In the genomic region with DNA sequence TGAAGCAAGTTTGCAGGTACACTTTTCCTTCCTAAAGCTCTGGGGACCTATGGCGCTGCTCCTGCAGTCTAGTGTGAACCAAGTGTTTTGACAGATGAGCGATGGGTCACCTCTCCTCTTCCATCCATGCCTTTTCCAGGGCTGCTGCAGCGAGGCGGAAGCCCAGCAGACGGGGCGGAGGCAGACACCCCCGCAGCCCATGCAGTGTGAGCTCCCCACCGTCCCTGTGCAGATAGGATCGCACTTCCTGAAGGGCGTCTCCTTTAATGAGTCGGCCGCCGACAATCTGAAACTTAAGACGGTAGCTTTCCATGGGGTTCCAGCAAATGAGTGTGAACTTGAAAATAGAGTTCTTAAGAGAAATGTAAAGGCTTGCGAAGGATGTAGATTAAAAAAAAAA, we compare ENCODE assay signal across 1 cellular context.
TF ChIP-seq lines count a peak whose summit lies in the region.

No MANE protein-coding gene starts in this region.

TF ChIP-seq in K562, 482 proteins besides CTCF, POLR2A, EP300 and RAD21 (continued from another document and continues in another):
- TF ChIP-seq, protein P1, sequence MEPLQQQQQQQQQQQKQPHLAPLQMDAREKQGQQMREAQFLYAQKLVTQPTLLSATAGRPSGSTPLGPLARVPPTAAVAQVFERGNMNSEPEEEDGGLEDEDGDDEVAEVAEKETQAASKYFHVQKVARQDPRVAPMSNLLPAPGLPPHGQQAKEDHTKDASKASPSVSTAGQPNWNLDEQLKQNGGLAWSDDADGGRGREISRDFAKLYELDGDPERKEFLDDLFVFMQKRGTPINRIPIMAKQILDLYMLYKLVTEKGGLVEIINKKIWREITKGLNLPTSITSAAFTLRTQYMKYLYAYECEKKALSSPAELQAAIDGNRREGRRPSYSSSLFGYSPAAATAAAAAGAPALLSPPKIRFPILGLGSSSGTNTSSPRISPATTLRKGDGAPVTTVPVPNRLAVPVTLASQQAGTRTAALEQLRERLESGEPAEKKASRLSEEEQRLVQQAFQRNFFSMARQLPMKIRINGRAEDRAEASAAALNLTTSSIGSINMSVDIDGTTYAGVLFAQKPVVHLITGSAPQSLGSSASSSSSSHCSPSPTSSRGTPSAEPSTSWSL (CRISPR knock-in tag; IDR thresholded peaks at IDR 0.05; ENCODE audit: borderline replicate concordance), result no peak
- no peak for TF ChIP-seq CSDE1 (IDR thresholded peaks at IDR 0.05)
- TF ChIP-seq, protein P2, sequence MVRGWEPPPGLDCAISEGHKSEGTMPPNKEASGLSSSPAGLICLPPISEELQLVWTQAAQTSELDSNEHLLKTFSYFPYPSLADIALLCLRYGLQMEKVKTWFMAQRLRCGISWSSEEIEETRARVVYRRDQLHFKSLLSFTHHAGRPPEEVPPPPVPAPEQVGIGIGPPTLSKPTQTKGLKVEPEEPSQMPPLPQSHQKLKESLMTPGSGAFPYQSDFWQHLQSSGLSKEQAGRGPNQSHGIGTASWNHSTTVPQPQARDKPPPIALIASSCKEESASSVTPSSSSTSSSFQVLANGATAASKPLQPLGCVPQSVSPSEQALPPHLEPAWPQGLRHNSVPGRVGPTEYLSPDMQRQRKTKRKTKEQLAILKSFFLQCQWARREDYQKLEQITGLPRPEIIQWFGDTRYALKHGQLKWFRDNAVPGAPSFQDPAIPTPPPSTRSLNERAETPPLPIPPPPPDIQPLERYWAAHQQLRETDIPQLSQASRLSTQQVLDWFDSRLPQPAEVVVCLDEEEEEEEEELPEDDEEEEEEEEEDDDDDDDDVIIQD (CRISPR knock-in tag; IDR thresholded peaks at IDR 0.05), result no peak
- TF ChIP-seq, protein P3, sequence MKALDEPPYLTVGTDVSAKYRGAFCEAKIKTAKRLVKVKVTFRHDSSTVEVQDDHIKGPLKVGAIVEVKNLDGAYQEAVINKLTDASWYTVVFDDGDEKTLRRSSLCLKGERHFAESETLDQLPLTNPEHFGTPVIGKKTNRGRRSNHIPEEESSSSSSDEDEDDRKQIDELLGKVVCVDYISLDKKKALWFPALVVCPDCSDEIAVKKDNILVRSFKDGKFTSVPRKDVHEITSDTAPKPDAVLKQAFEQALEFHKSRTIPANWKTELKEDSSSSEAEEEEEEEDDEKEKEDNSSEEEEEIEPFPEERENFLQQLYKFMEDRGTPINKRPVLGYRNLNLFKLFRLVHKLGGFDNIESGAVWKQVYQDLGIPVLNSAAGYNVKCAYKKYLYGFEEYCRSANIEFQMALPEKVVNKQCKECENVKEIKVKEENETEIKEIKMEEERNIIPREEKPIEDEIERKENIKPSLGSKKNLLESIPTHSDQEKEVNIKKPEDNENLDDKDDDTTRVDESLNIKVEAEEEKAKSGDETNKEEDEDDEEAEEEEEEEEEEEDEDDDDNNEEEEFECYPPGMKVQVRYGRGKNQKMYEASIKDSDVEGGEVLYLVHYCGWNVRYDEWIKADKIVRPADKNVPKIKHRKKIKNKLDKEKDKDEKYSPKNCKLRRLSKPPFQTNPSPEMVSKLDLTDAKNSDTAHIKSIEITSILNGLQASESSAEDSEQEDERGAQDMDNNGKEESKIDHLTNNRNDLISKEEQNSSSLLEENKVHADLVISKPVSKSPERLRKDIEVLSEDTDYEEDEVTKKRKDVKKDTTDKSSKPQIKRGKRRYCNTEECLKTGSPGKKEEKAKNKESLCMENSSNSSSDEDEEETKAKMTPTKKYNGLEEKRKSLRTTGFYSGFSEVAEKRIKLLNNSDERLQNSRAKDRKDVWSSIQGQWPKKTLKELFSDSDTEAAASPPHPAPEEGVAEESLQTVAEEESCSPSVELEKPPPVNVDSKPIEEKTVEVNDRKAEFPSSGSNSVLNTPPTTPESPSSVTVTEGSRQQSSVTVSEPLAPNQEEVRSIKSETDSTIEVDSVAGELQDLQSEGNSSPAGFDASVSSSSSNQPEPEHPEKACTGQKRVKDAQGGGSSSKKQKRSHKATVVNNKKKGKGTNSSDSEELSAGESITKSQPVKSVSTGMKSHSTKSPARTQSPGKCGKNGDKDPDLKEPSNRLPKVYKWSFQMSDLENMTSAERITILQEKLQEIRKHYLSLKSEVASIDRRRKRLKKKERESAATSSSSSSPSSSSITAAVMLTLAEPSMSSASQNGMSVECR (CRISPR knock-in tag; IDR thresholded peaks at IDR 0.05), result no peak
- TF ChIP-seq RBM14 (IDR thresholded peaks at IDR 0.05; ENCODE audit: borderline replicate concordance, insufficient read depth, low read depth, low read length), result no peak
- TF ChIP-seq, protein P4, sequence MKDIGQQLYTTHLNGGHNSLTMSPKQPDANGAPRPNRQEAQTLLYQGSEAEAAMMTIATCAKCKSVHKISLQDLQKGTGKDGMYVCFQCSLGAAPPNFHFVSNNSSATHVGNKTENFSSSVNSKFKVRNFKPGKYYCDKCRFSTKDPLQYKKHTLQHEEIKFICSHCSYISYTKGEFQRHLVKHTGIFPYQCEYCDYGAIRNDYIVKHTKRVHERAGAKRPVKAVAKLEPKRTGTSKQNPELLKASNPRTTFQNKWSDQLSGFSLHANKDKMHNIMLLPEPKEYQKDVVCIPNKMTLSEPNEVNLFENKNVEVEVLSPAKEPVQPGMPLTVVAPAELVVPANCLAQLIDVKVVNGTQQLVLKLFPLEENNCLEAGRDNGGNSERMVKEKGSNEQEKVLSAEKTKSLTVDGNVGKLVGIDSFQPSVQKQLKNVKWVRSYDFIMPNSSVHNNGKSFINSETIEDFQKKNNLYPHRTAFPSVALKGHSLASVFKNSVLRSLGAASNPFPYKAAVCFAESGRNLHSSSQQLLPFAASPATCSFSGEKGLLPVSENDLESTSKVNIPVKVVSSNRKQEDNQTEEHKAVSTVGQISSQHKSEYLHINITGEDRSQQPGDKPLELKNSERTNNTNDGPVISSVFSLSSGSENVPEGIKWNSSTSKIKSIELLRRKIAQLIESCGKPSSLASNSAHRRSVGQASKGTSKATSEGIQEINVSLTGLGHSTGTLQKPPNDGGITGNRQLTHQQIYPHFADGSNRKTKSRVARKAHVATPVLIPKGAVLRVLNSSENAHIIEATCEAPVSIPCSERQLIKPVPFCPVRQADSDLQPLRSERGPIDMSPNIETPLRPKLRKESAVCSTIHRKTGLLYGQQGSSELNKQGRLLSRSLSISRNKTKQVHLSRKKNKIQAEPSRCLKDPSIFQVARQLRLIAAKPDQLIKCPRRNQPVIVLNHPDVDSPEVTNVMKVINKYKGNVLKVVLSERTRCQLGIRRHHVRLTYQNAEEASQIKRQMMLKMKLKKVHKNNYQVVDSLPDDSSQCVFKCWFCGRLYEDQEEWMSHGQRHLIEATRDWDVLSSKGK (CRISPR knock-in tag; IDR thresholded peaks at IDR 0.05), result no peak
- TF ChIP-seq HDAC3 (IDR thresholded peaks at IDR 0.05; ENCODE audit: borderline replicate concordance, partially characterized antibody), result peak; percentile 71
- TF ChIP-seq, protein P5, sequence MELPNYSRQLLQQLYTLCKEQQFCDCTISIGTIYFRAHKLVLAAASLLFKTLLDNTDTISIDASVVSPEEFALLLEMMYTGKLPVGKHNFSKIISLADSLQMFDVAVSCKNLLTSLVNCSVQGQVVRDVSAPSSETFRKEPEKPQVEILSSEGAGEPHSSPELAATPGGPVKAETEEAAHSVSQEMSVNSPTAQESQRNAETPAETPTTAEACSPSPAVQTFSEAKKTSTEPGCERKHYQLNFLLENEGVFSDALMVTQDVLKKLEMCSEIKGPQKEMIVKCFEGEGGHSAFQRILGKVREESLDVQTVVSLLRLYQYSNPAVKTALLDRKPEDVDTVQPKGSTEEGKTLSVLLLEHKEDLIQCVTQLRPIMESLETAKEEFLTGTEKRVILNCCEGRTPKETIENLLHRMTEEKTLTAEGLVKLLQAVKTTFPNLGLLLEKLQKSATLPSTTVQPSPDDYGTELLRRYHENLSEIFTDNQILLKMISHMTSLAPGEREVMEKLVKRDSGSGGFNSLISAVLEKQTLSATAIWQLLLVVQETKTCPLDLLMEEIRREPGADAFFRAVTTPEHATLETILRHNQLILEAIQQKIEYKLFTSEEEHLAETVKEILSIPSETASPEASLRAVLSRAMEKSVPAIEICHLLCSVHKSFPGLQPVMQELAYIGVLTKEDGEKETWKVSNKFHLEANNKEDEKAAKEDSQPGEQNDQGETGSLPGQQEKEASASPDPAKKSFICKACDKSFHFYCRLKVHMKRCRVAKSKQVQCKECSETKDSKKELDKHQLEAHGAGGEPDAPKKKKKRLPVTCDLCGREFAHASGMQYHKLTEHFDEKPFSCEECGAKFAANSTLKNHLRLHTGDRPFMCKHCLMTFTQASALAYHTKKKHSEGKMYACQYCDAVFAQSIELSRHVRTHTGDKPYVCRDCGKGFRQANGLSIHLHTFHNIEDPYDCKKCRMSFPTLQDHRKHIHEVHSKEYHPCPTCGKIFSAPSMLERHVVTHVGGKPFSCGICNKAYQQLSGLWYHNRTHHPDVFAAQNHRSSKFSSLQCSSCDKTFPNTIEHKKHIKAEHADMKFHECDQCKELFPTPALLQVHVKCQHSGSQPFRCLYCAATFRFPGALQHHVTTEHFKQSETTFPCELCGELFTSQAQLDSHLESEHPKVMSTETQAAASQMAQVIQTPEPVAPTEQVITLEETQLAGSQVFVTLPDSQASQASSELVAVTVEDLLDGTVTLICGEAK (IDR thresholded peaks at IDR 0.05), result peak; percentile 40; the same call in 1 of the 2 replicates
- TF ChIP-seq, protein P5 (CRISPR knock-in tag; IDR thresholded peaks at IDR 0.05), result no peak
- TF ChIP-seq C11orf30 (IDR thresholded peaks at IDR 0.05; ENCODE audit: low read depth), result no peak
- TF ChIP-seq, protein P6, sequence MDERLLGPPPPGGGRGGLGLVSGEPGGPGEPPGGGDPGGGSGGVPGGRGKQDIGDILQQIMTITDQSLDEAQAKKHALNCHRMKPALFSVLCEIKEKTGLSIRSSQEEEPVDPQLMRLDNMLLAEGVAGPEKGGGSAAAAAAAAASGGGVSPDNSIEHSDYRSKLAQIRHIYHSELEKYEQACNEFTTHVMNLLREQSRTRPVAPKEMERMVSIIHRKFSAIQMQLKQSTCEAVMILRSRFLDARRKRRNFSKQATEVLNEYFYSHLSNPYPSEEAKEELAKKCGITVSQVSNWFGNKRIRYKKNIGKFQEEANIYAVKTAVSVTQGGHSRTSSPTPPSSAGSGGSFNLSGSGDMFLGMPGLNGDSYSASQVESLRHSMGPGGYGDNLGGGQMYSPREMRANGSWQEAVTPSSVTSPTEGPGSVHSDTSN (CRISPR knock-in tag; IDR thresholded peaks at IDR 0.05; ENCODE audit: low read depth), result no peak
- TF ChIP-seq, protein P6 (tag; conservative IDR thresholded peaks at IDR 0.05; ENCODE audit: low read depth), result peak; percentile 64
- TF ChIP-seq SNIP1 (IDR thresholded peaks at IDR 0.05; ENCODE audit: low read depth), result no peak
- TF ChIP-seq STAT5B (CRISPR knock-in tag; IDR thresholded peaks at IDR 0.05), result no peak
- no peak for TF ChIP-seq HMG20A (CRISPR knock-in tag; conservative IDR thresholded peaks at IDR 0.05)
- no peak for TF ChIP-seq RBBP5 (IDR thresholded peaks at IDR 0.05; ENCODE audit: borderline replicate concordance, insufficient read depth, low read length, poor library complexity, severe bottlenecking)
- no peak for TF ChIP-seq ZNF232 (CRISPR knock-in tag; IDR thresholded peaks at IDR 0.05)
- TF ChIP-seq RNF2 (IDR thresholded peaks at IDR 0.05), result peak; percentile 64; the same call in 1 of the 2 replicates
- no peak for TF ChIP-seq TAL1 (IDR thresholded peaks at IDR 0.05)
- no peak for TF ChIP-seq SMC3 (conservative IDR thresholded peaks at IDR 0.05; ENCODE audit: insufficient read depth, low read depth, low read length)
- no peak for TF ChIP-seq HCFC1 (IDR thresholded peaks at IDR 0.05; ENCODE audit: low read depth, low read length)
- peak; percentile 95 for TF ChIP-seq CTBP1 (IDR thresholded peaks at IDR 0.05; ENCODE audit: borderline replicate concordance)
- TF ChIP-seq, protein P7, sequence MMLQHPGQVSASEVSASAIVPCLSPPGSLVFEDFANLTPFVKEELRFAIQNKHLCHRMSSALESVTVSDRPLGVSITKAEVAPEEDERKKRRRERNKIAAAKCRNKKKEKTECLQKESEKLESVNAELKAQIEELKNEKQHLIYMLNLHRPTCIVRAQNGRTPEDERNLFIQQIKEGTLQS (IDR thresholded peaks at IDR 0.05), result peak; percentile 17; the same call in 1 of the 2 replicates
- TF ChIP-seq, protein P7 (CRISPR knock-in tag; conservative IDR thresholded peaks at IDR 0.05), result no peak
- no peak for TF ChIP-seq ZNF165 (CRISPR knock-in tag; IDR thresholded peaks at IDR 0.05; ENCODE audit: borderline replicate concordance)
